ENCODE assay signal across 18 cellular contexts in the genomic region with DNA sequence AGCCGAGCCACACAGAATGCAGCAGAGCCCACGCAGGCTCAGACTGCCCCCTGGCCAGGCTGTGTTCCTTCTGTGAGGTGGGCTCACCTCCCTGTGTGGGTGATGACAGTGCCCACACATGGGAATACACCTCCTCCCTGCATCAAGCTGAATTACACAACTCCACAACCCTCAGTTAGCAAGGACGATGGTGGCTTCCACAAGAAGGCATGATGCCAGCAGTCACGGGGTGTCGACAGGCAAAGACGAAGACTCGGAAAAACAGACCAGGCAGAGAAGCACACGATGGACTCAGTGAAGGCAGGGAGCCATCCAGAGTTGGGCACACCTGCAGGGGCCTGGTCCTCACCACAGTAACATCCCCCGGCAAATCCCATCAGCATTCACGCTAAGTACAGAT. TPM values are rescaled to one million over a fixed set of nuclear protein-coding genes. Genes with fewer than 3 reads are reported as not detected.
DNase-seq lines count a peak whose midpoint lies in the region.
"Had no signal": no experiment of that assay in that cellular context is flagged by ENCODE, and none has a peak within 500 bp of the region (broad histone marks: within the 10 kb centered on the region; RNA-seq: fewer than 3 reads in every experiment).

No MANE protein-coding gene starts in this region.

- no peak overlapping the region for H2AFZ ChIP-seq in ACC112 (ENCODE audit: low read length, unreplicated experiment)

- in situ Hi-C loops in HAP-1 (cut with MboI; ENCODE audit: low sequenced_read_pairs) = no loop called here

- H3K27me3 ChIP-seq in ACC112 (ENCODE audit: insufficient read depth, low read length) (no peaks in the 10 kb centered on the region), HAP-1 (ENCODE audit: low read depth) (no peaks in the 10 kb centered on the region)

- H3K4me1 ChIP-seq in ACC112 (ENCODE audit: control insufficient read depth, insufficient read depth, low read length, unreplicated experiment) = peaks cover 22% of the 10 kb centered on the region
- H3K4me1 ChIP-seq in HAP-1 = no peaks in the 10 kb centered on the region

- H3K9me3 ChIP-seq in HAP-1 = no peaks in the 10 kb centered on the region

- peak in 39 of 42 donors; percentile 19 to 77 (median 51) for DNase-seq in head of caudate nucleus
- DNase-seq in occipital lobe (lab: John Stamatoyannopoulos, UW) = peak; percentile 46
- no peak for DNase-seq in NCI-H2196 (lab: John Stamatoyannopoulos, UW; ENCODE audit: unreplicated experiment)
- no peak for DNase-seq in activated gamma-delta T cell treated with Interleukin-2 at 50 U/mL for 16 hours
- no peak for DNase-seq in HAP-1 (ENCODE audit: low spot score in 2 of 2)
- no peak for DNase-seq in NCI-H2029 treated with DMSO at 0.1 percent for 48 hours (lab: John Stamatoyannopoulos, UW)
- DNase-seq: activated CD4-positive, alpha-beta T cell treated with anti-CD3 and anti-CD28 coated beads, Interleukin-2, amount 50 U/mL, for 4 hours; activated naive CD8-positive, alpha-beta T cell treated with anti-CD3 and anti-CD28 coated beads, Interleukin-2, amount 10 ng/mL, durations not matched to agents 7 days and 5 days; activated T-cell treated with anti-CD3 and anti-CD28 coated beads, Interleukin-2, amount 50 U/mL, for 4 hours; EL; NCI-H345; small intestine had no signal

- H3K79me2 ChIP-seq in ACC112 (ENCODE audit: control insufficient read depth, insufficient read depth, low read length, unreplicated experiment) = peaks cover 28% of the 10 kb centered on the region

- intact Hi-C loops in head of caudate nucleus (cut with DNase I) = no loop called here

- H3K27ac ChIP-seq in ACC112 (ENCODE audit: low read depth, low read length) (peak overlapping the region; percentile 54; the same call in 1 of the 2 replicates), angular gyrus (ENCODE audit: low read depth, low read length) (peak overlapping the region; percentile 70)
- H3K27ac ChIP-seq: coronary artery, HL-60, KMS-11 had no signal

- H3K4me3 ChIP-seq in ACC112 (ENCODE audit: low read depth, low read length) (no peak overlapping the region), HAP-1 (no peak overlapping the region)
- H3K4me3 ChIP-seq: coronary artery, GM12878 had no signal

- H3K36me3 ChIP-seq in ACC112 (ENCODE audit: insufficient read depth, low read length) (peaks cover 15% of the 10 kb centered on the region; the same call in 1 of the 2 replicates), HAP-1 (replicated peaks) (peaks cover 74% of the 10 kb centered on the region)

RNA-seq across cellular contexts. Expression of a gene that starts 12.1 kb away (rescaled TPM):
- 92.3 TPM for total RNA-seq in occipital lobe

RNA-seq across cellular contexts. Expression of a gene that starts 27.3 kb away (rescaled TPM):
- 105 TPM for total RNA-seq in occipital lobe

RNA-seq across cellular contexts. Expression of a gene that starts 50.8 kb away (rescaled TPM):
- total RNA-seq in occipital lobe = 14.7 TPM

Comparison
In these comparisons a context has a peak if more than half of its experiments do, and no peak if none do; other contexts are left out.
1. DNase-seq: peak in head of caudate nucleus (39 of 42) and occipital lobe (single experiment); none in NCI-H2196 (single experiment), activated gamma-delta T cell treated with Interleukin-2 at 50 U/mL for 16 hours (single experiment), HAP-1 (0 of 2) and NCI-H2029 treated with DMSO at 0.1 percent for 48 hours (single experiment).